ENCODE assay signal across 10 cellular contexts in genomic region chr3:39637807-39638206, GRCh38.
DNase-seq lines count a peak whose midpoint lies in the region; TF ChIP-seq lines count a peak whose summit lies in the region.
"Had no signal": no experiment of that assay in that cellular context is flagged by ENCODE, and none has a peak within 500 bp of the region (broad histone marks: within the 10 kb centered on the region; RNA-seq: fewer than 3 reads in every experiment).

No MANE protein-coding gene starts in this region.

- no peak overlapping the region for H3K27ac ChIP-seq in GM23248
- H3K27ac ChIP-seq in ovary = no peak overlapping the region
- H3K27ac ChIP-seq in right atrium auricular region = no peak overlapping the region

- peaks cover 28% of the 10 kb centered on the region for H3K4me1 ChIP-seq in GM23248 (ENCODE audit: insufficient read depth)
- no peaks in the 10 kb centered on the region for H3K4me1 ChIP-seq in ovary (ENCODE audit: insufficient read depth)
- peaks cover 0 to 3% of the 10 kb centered on the region in 2 donors for H3K4me1 ChIP-seq in right atrium auricular region

- H3K4me2 ChIP-seq in GM23248 (ENCODE audit: unreplicated experiment) = no peak overlapping the region

- POLR2A ChIA-PET in AG04449 (lab: Yijun Ruan, JAX) = no interaction called here

- H3K9me2 ChIP-seq in GM23248 (ENCODE audit: insufficient read depth) = no peaks in the 10 kb centered on the region

- H3K27me3 ChIP-seq in GM23248 (replicated peaks; ENCODE audit: insufficient read depth) (no peaks in the 10 kb centered on the region), H7 (ENCODE audit: control insufficient read depth, insufficient read depth, low read length) (no peaks in the 10 kb centered on the region), ovary (no peaks in the 10 kb centered on the region), right atrium auricular region (no peaks in the 10 kb centered on the region)

- DNase-seq in AG04449 (ENCODE audit: low read depth, low spot score) (no peak), GM23248 (peak; percentile 77), RPMI8226 (peak; percentile 8), fibroblast of the conjunctiva (ENCODE audit: low read depth) (peak; percentile 17), H7 (no peak), ovary (no peak), right atrium auricular region (ENCODE audit: low spot score) (no peak)
- no peak for DNase-seq in central memory CD4-positive, alpha-beta T cell
- DNase-seq: foreskin melanocyte, NCI-H345 had no signal

- no peaks in the 10 kb centered on the region for H3K79me2 ChIP-seq in GM23248 (ENCODE audit: insufficient read depth)

- in situ Hi-C loops in GM23248 (cut with MboI) = no loop called here

- CTCF ChIA-PET in AG04449 (lab: Yijun Ruan, JAX) = interaction anchor here (1.0 to 2.2 kb wide), 5 partner anchors 11 to 680 kb away, joined by 3 to 10 read pairs (median 3); no protein-coding TSS in a partner anchor

- H3K9me3 ChIP-seq in GM23248 (ENCODE audit: low read depth) (no peaks in the 10 kb centered on the region), ovary (no peaks in the 10 kb centered on the region), right atrium auricular region (no peaks in the 10 kb centered on the region)

- peaks cover 12% of the 10 kb centered on the region for H3F3A ChIP-seq in GM23248 (ENCODE audit: insufficient read depth)

- no peak for TF ChIP-seq POLR2A in ovary (IDR thresholded peaks at IDR 0.05)

- H4K20me1 ChIP-seq in GM23248 (ENCODE audit: insufficient read depth) = no peaks in the 10 kb centered on the region

- intact Hi-C loops in ovary (cut with DNase I) = no loop called here

- TF ChIP-seq CTCF in AG04449 (IDR thresholded peaks at IDR 0.05; ENCODE audit: insufficient read depth, low read length, missing control alignments) (peak; percentile 20), ovary (IDR thresholded peaks at IDR 0.05) (no peak), right atrium auricular region (IDR thresholded peaks at IDR 0.05) (no peak)

- H3K4me3 ChIP-seq in AG04449 (ENCODE audit: low read depth, low read length) (no peak overlapping the region), GM23248 (no peak overlapping the region), H7 (ENCODE audit: insufficient read depth, low read depth, low read length) (no peak overlapping the region), ovary (no peak overlapping the region), right atrium auricular region (no peak overlapping the region)

- H2AFZ ChIP-seq in GM23248 = no peak overlapping the region

- WGBS in GM23248 (ENCODE audit: low coverage in 1 of 2, low lambda C conversion rate in 2 of 2, missing lambda C conversion rate in 2 of 2), 2 experiments = 77 to 91% methylated on average over 1 of the region's 1 CpG
- 87 to 90% (median 88%) methylated on average over 1 of the region's 1 CpG for WGBS in ovary, 3 donors

- no peaks in the 10 kb centered on the region for H3K36me3 ChIP-seq in GM23248 (ENCODE audit: low read depth)
- H3K36me3 ChIP-seq in H7 (replicated peaks; ENCODE audit: control insufficient read depth, insufficient read depth, low read length) = no peaks in the 10 kb centered on the region
- no peaks in the 10 kb centered on the region for H3K36me3 ChIP-seq in ovary
- no peaks in the 10 kb centered on the region for H3K36me3 ChIP-seq in right atrium auricular region

- TF ChIP-seq EP300 in ovary (IDR thresholded peaks at IDR 0.05) = no peak

- no peak overlapping the region for H3K9ac ChIP-seq in GM23248

Comparison
In these comparisons a context has a peak if more than half of its experiments do, and no peak if none do; other contexts are left out.
1. DNase-seq: peak in GM23248 (single experiment), RPMI8226 (single experiment) and fibroblast of the conjunctiva (single experiment); none in AG04449 (single experiment), central memory CD4-positive, alpha-beta T cell (single experiment), H7 (single experiment), ovary (0 of 5) and right atrium auricular region (single experiment).